Comparison of ENCODE assay signal across 30 cellular contexts in the genomic region with DNA sequence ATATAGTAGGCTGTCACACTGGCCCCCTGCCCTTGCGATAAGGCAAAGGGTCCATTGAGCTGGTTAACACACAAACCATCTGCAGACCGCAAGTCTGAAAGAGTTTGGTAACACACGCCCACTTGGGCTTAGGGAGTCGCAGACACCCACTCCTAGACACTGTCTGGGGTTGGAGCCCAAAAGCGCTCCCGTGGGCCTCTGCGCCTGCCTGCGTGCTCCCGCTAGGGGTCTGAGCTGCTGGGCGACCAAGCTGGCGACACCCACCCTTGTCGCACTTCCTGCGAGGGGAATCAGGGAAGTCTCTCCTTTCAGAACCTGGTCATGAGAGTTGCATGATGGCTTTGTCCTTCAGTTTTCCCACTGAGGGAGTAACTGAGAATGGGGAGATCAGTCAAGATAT.
"Had no signal": no experiment of that assay in that cellular context is flagged by ENCODE, and none has a peak within 500 bp of the region (broad histone marks: within the 10 kb centered on the region; RNA-seq: fewer than 3 reads in every experiment).

No MANE protein-coding gene starts in this region.

- ATAC-seq: heart right ventricle; left colon; left lung; lower lobe of right lung; pancreas; right cardiac atrium; sciatic nerve; stimulated activated naive B cell treated with anti-CD40 and anti-IgM and Interleukin-4, amounts not matched to agents 10 μg/mL and 1 μg/mL and 100 μg/mL, for 72 hours; stimulated activated naive CD8-positive, alpha-beta T cell treated with anti-CD3 and anti-CD28 coated beads, Interleukin-15, Interleukin-2, amounts not matched to agents 100 U/mL and 50 U/mL, for 24 hours had no signal

- H3K9me3 ChIP-seq: lower lobe of right lung, pancreas, prostate gland, tibial artery, uterus had no signal

- H3K27ac ChIP-seq: heart right ventricle, hepatocyte, left lung, lower lobe of right lung, neural progenitor cell, pancreas, prostate gland, skin epidermis, stomach, thoracic aorta, tibial artery, uterus had no signal

- H3K4me2 ChIP-seq: hepatocyte, neural progenitor cell had no signal

- H3K36me3 ChIP-seq: heart right ventricle, left lung, lower lobe of right lung, neural progenitor cell, pancreas, prostate gland, stomach, thoracic aorta, tibial artery, uterus had no signal

- H3K79me2 ChIP-seq: hepatocyte had no signal

- H3K4me3 ChIP-seq: heart right ventricle, hepatocyte, left lung, lower lobe of right lung, neural progenitor cell, pancreas, prostate gland, skin epidermis, stomach, thoracic aorta, tibial artery, uterus had no signal

- DNase-seq: heart right ventricle; immature natural killer cell; kidney; left colon; lower lobe of right lung; mammary epithelial cell; mesendoderm; naive B cell; natural killer cell; nephron progenitor cell; retina; right cardiac atrium; stimulated activated CD4-positive, alpha-beta T cell treated with anti-CD3 and anti-CD28 coated beads, Interleukin-12 subunit alpha, Interleukin-12 subunit beta, amount 100 ng/mL, for 4 hours; stimulated activated CD4-positive, alpha-beta T cell treated with anti-CD3 and anti-CD28 coated beads, Interleukin-15, amount 100 ng/mL, for 24 hours; stimulated activated CD4-positive, alpha-beta T cell treated with anti-CD3 and anti-CD28 coated beads, Interleukin-2, amount 100 ng/mL, for 24 hours; stimulated activated CD4-positive, alpha-beta T cell treated with anti-CD3 and anti-CD28 coated beads, Interleukin-4, amount 100 ng/mL, for 1 hour; stimulated activated naive B cell treated with anti-CD40 and anti-IgM and Interleukin-4, amounts not matched to agents 10 μg/mL and 1 μg/mL and 100 μg/mL, for 72 hours; stimulated activated naive CD8-positive, alpha-beta T cell treated with anti-CD3 and anti-CD28 coated beads, Interleukin-15, Interleukin-2, amounts not matched to agents 100 U/mL and 50 U/mL, for 24 hours; stomach; tibial artery; trophoblast cell; uterus had no signal

- H3K27me3 ChIP-seq: heart right ventricle, hepatocyte, left lung, neural progenitor cell, pancreas, stomach, tibial artery, uterus had no signal

- H3K4me1 ChIP-seq: left lung, lower lobe of right lung, neural progenitor cell, prostate gland, stomach, uterus had no signal

- H2AFZ ChIP-seq: hepatocyte, neural progenitor cell had no signal
